In genomic region chr3:50237133-50237651, GRCh38 we compare ENCODE assay signal across 8 cellular contexts. TPM values are rescaled to one million over a fixed set of nuclear protein-coding genes. Genes with fewer than 3 reads are reported as not detected.
DNase-seq lines count a peak whose midpoint lies in the region; ATAC-seq and TF ChIP-seq lines count a peak whose summit lies in the region.

No MANE protein-coding gene starts in this region.

- peak overlapping the region; percentile 73 for H3K27ac ChIP-seq in CD4-positive, alpha-beta T cell (ENCODE audit: low read depth, low read length)
- H3K27ac ChIP-seq in KMS-11 (peak overlapping the region; percentile 35; the same call in 1 of the 2 replicates), foreskin keratinocyte (peak overlapping the region; percentile 79)

- H3K27me3 Mint-ChIP-seq in CD4-positive, alpha-beta T cell = no peaks in the 10 kb centered on the region
- no peaks in the 10 kb centered on the region for H3K27me3 Mint-ChIP-seq in activated T-helper 17 cell treated with anti-CD3 and anti-CD28 coated beads, Interleukin-2, amount 50 U/mL, for 72 hours
- H3K27me3 Mint-ChIP-seq in progenitor cell of endocrine pancreas = no peaks in the 10 kb centered on the region

- no peak overlapping the region for H2AFZ ChIP-seq in KMS-11 (ENCODE audit: low read depth)

- CTCF ChIA-PET in CD4-positive, alpha-beta T cell (lab: Charles Lee) = interaction anchor here (2.2 to 3.1 kb wide), 2 partner anchors 9 to 11 kb away, joined by 6 to 22 read pairs; no protein-coding TSS in a partner anchor

- no peaks in the 10 kb centered on the region for H3K27me3 ChIP-seq in CD4-positive, alpha-beta T cell (ENCODE audit: control insufficient read depth, insufficient read depth, low read length)
- no peaks in the 10 kb centered on the region for H3K27me3 ChIP-seq in KMS-11 (ENCODE audit: insufficient read depth, low read depth)
- no peaks in the 10 kb centered on the region for H3K27me3 ChIP-seq in foreskin keratinocyte

- peak overlapping the region; percentile 76 for H3K4me2 ChIP-seq in KMS-11

- H3K4me3 Mint-ChIP-seq in CD4-positive, alpha-beta T cell = peak overlapping the region; percentile 94
- peak overlapping the region; percentile 99 for H3K4me3 Mint-ChIP-seq in activated T-helper 17 cell treated with anti-CD3 and anti-CD28 coated beads, Interleukin-2, amount 50 U/mL, for 72 hours
- peak overlapping the region; percentile 93 for H3K4me3 Mint-ChIP-seq in progenitor cell of endocrine pancreas (ENCODE audit: low read depth)

- H3K9me3 Mint-ChIP-seq in CD4-positive, alpha-beta T cell = no peaks in the 10 kb centered on the region
- H3K9me3 Mint-ChIP-seq in activated T-helper 17 cell treated with anti-CD3 and anti-CD28 coated beads, Interleukin-2, amount 50 U/mL, for 72 hours = no peaks in the 10 kb centered on the region
- no peaks in the 10 kb centered on the region for H3K9me3 Mint-ChIP-seq in progenitor cell of endocrine pancreas (ENCODE audit: low read depth)

- no peak for ATAC-seq in CD4-positive, alpha-beta T cell (ENCODE audit: poor library complexity)
- ATAC-seq in activated T-helper 17 cell treated with anti-CD3 and anti-CD28 coated beads, Interleukin-2, amount 50 U/mL, for 72 hours (replicated peaks) = no peak
- no peak for ATAC-seq in foreskin keratinocyte
- ATAC-seq in HG02588 (IDR thresholded peaks at IDR 0.05; ENCODE audit: unreplicated experiment) = no peak
- no peak for ATAC-seq in HG03139 (IDR thresholded peaks at IDR 0.05; ENCODE audit: unreplicated experiment)

- TF ChIP-seq CTCF in CD4-positive, alpha-beta T cell (IDR thresholded peaks at IDR 0.05) = no peak
- TF ChIP-seq CTCF in KMS-11 (conservative IDR thresholded peaks at IDR 0.05; ENCODE audit: low read depth, low read length) = no peak
- no peak for TF ChIP-seq CTCF in foreskin keratinocyte (conservative IDR thresholded peaks at IDR 0.05)
- TF ChIP-seq CTCF in progenitor cell of endocrine pancreas (IDR thresholded peaks at IDR 0.05; ENCODE audit: unreplicated experiment) = no peak

- H3K27ac Mint-ChIP-seq in CD4-positive, alpha-beta T cell = peak overlapping the region; percentile 92
- peak overlapping the region; percentile 98 for H3K27ac Mint-ChIP-seq in activated T-helper 17 cell treated with anti-CD3 and anti-CD28 coated beads, Interleukin-2, amount 50 U/mL, for 72 hours
- peak overlapping the region; percentile 92 for H3K27ac Mint-ChIP-seq in progenitor cell of endocrine pancreas

- intact Hi-C loops in CD4-positive, alpha-beta T cell (cut with DNase I, micrococcal nuclease) = loop anchor here (1.0 to 5.0 kb wide), 3 partner anchors 9 to 100 kb away; partner anchors contain the start of genes HYAL3 (in 1 of the 2) and NAA80 (in 1 of the 2)

- peaks cover 33% of the 10 kb centered on the region for H3K79me2 ChIP-seq in KMS-11 (ENCODE audit: insufficient read depth, low read depth)

- H3K4me3 ChIP-seq in KMS-11 (IDR thresholded peaks at IDR 0.05; ENCODE audit: insufficient read depth, low read depth, low read length) = peak overlapping the region; percentile 59

- H4K20me1 ChIP-seq in KMS-11 (ENCODE audit: insufficient read depth) = no peaks in the 10 kb centered on the region

- no peaks in the 10 kb centered on the region for H3K9me3 ChIP-seq in CD4-positive, alpha-beta T cell (ENCODE audit: control insufficient read depth, low read length)

- peak overlapping the region; percentile 47 for H3K9ac ChIP-seq in KMS-11

- POLR2A ChIA-PET in CD4-positive, alpha-beta T cell (lab: Charles Lee) = interaction anchor here (0.6 to 4.0 kb wide), 7 partner anchors 9 to 1771 kb away, joined by 3 to 60 read pairs (median 7); partner anchors contain the start of genes HYAL3, IFRD2 and NAA80

- no peaks in the 10 kb centered on the region for H3K36me3 ChIP-seq in KMS-11 (ENCODE audit: insufficient read depth)

- H3K4me1 ChIP-seq in KMS-11 (ENCODE audit: low read depth, poor library complexity, severe bottlenecking) (no peaks in the 10 kb centered on the region), foreskin keratinocyte (no peaks in the 10 kb centered on the region)

- peaks cover 57% of the 10 kb centered on the region for H3K4me1 Mint-ChIP-seq in CD4-positive, alpha-beta T cell (ENCODE audit: low read depth)
- H3K4me1 Mint-ChIP-seq in activated T-helper 17 cell treated with anti-CD3 and anti-CD28 coated beads, Interleukin-2, amount 50 U/mL, for 72 hours = peaks cover 25% of the 10 kb centered on the region
- peaks cover 43% of the 10 kb centered on the region for H3K4me1 Mint-ChIP-seq in progenitor cell of endocrine pancreas (ENCODE audit: low read depth)

- peaks cover 41% of the 10 kb centered on the region for H3K36me3 Mint-ChIP-seq in CD4-positive, alpha-beta T cell (ENCODE audit: low read depth)
- peaks cover 51% of the 10 kb centered on the region for H3K36me3 Mint-ChIP-seq in activated T-helper 17 cell treated with anti-CD3 and anti-CD28 coated beads, Interleukin-2, amount 50 U/mL, for 72 hours (ENCODE audit: low read depth)
- H3K36me3 Mint-ChIP-seq in progenitor cell of endocrine pancreas (ENCODE audit: insufficient read depth) = no peaks in the 10 kb centered on the region

- DNase-seq in CD4-positive, alpha-beta T cell = peak in 3 of 10 experiments; percentile 24 to 30 (median 26)
- DNase-seq in foreskin keratinocyte (no peak), progenitor cell of endocrine pancreas (ENCODE audit: low spot score, unreplicated experiment) (no peak), epidermal melanocyte (ENCODE audit: insufficient read length, low spot score) (no peak)

RNA-seq across cellular contexts. Expression of gene GNAI2, which starts 1.2 kb away (rescaled TPM):
- 100 to 1,000 TPM; 204 to 217 TPM for total RNA-seq in CD4-positive, alpha-beta T cell
- 100 to 1,000 TPM; 283 to 392 TPM for total RNA-seq in activated T-helper 17 cell treated with anti-CD3 and anti-CD28 coated beads, Interleukin-2, amount 50 U/mL, for 72 hours
- total RNA-seq in foreskin keratinocyte = 242 and 258 TPM in 2 replicates
- 243 and 258 TPM in 2 replicates for polyA plus RNA-seq in foreskin keratinocyte
- total RNA-seq in progenitor cell of endocrine pancreas = 158 and 171 TPM in 2 replicates

RNA-seq across cellular contexts. Expression of gene SEMA3B, which starts 31.8 kb away (rescaled TPM):
- 1 to 10 TPM; 1.9 to 2.0 TPM for total RNA-seq in CD4-positive, alpha-beta T cell
- total RNA-seq in activated T-helper 17 cell treated with anti-CD3 and anti-CD28 coated beads, Interleukin-2, amount 50 U/mL, for 72 hours = 1 to 10 TPM; 1.2 to 2.3 TPM
- total RNA-seq in foreskin keratinocyte (1.1 and 2.0 TPM in 2 replicates), progenitor cell of endocrine pancreas (24.6 and 27.6 TPM in 2 replicates)
- 1.3 and 2.3 TPM in 2 replicates for polyA plus RNA-seq in foreskin keratinocyte

RNA-seq across cellular contexts. Expression of gene SLC38A3, which starts 32.1 kb away (rescaled TPM):
- 1 to 10 TPM; 1.0 to 1.1 TPM for total RNA-seq in CD4-positive, alpha-beta T cell
- total RNA-seq in activated T-helper 17 cell treated with anti-CD3 and anti-CD28 coated beads, Interleukin-2, amount 50 U/mL, for 72 hours = under 1 TPM in 1 of 2 donors, not detected in 1; 0.71 TPM
- total RNA-seq in foreskin keratinocyte = not detected in 2 replicates
- 0.09 TPM in 1 of 2 replicates, not detected in the other for polyA plus RNA-seq in foreskin keratinocyte
- 43.5 and 44.7 TPM in 2 replicates for total RNA-seq in progenitor cell of endocrine pancreas

RNA-seq across cellular contexts. Expression of gene LSMEM2, which starts 41.7 kb away (rescaled TPM):
- total RNA-seq in CD4-positive, alpha-beta T cell = under 1 TPM in 1 of 2 experiments, not detected in 1; 0.22 TPM
- total RNA-seq in activated T-helper 17 cell treated with anti-CD3 and anti-CD28 coated beads, Interleukin-2, amount 50 U/mL, for 72 hours = under 1 TPM in 1 of 2 donors, not detected in 1; 0.34 TPM
- total RNA-seq in foreskin keratinocyte (not detected in 2 replicates), progenitor cell of endocrine pancreas (not detected in 2 replicates)
- polyA plus RNA-seq in foreskin keratinocyte = 0.04 TPM in 1 of 2 replicates, not detected in the other

RNA-seq across cellular contexts. Expression of gene GNAT1, which starts 45.8 kb away (rescaled TPM):
- total RNA-seq in CD4-positive, alpha-beta T cell = under 1 TPM; 0.11 to 0.28 TPM
- total RNA-seq in activated T-helper 17 cell treated with anti-CD3 and anti-CD28 coated beads, Interleukin-2, amount 50 U/mL, for 72 hours = not detected
- total RNA-seq in foreskin keratinocyte (0.03 TPM in 1 of 2 replicates, not detected in the other), progenitor cell of endocrine pancreas (0.12 and 0.91 TPM in 2 replicates)
- not detected in 2 replicates for polyA plus RNA-seq in foreskin keratinocyte

Comparison
In these comparisons a context has a peak if more than half of its experiments do, and no peak if none do; other contexts are left out.
1. RNA of gene SLC38A3, which starts 32.1 kb away (total RNA-seq): 43.5 to 44.7 TPM in progenitor cell of endocrine pancreas; 1.0 to 1.1 TPM in CD4-positive, alpha-beta T cell, 0.71 TPM in activated T-helper 17 cell treated with anti-CD3 and anti-CD28 coated beads, Interleukin-2, amount 50 U/mL, for 72 hours and not detected in foreskin keratinocyte; every median in the first group is over 10 times any median in the second.
2. Peak in every context shown above with its lines, with median percentiles within 50 percentile points of each other: H3K27ac ChIP-seq, H3K27ac Mint-ChIP-seq and H3K4me3 Mint-ChIP-seq.